Comparison of ENCODE assay signal across 1 cellular context in the genomic region with DNA sequence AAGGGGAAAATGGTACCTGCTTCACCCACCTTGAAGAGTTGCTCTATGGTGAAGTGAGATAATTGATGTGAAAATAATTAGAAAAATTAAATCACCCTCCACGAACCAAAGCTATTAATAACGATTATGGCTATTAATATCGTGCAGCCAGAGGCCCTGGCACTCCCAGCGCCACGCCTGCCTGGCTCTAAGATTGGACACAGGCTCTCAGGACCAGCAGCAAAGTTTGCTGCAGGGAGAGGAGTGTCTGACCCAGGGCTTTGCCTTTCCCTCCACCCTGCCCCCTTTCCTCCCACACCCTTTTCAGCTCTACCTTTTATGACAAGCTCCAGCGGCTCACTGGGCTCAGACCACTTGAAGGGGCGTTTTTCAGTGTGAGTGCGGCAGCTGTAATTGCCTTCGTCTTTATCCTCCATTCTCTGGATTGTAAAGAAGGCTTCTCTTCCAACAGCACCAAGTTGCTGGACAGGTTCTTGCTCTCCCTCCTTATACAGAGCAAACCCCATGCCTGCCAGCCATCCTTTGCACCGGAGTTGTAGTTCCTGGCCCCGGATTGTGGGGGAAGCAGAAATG.
TF ChIP-seq lines count a peak whose summit lies in the region.

No MANE protein-coding gene starts in this region.

TF ChIP-seq in WTC11, 78 proteins besides CTCF, POLR2A, EP300 and RAD21 (continued from another document):
- no peak for TF ChIP-seq SMAD3 (CRISPR knock-in tag; IDR thresholded peaks at IDR 0.05; ENCODE audit: borderline replicate concordance)
